11 cellular contexts compared by ENCODE assay signal in the genomic region with DNA sequence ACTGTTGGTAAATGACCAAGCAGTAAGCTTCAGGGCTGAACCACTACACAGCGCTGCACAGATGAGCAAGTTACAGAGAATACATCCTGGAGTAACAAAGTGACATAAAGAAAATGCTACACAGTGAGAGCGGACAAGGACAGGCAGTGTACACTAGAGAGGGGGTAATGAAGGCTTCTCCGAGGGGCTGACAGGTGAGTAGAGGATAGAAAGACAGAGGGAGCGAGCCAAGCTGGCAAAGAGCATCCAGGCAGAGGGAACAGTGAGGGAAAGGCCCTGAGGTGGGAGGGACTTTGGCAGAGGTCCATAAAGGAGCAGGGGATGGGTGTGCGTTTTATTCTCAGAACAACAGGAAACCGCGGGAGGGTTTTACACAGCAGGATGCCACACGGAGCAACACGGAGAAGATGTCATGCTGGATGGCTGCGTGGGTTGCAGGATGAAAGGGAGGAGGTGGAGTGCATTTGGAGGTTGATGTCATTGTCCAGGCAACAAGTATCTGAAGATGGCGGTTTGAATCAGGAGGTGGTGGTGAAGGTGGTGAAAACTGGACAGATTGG. TPM values are rescaled to one million over a fixed set of nuclear protein-coding genes. Genes with fewer than 3 reads are reported as not detected.
DNase-seq lines count a peak whose midpoint lies in the region; ATAC-seq and TF ChIP-seq lines count a peak whose summit lies in the region.
"Had no signal": no experiment of that assay in that cellular context is flagged by ENCODE, and none has a peak within 500 bp of the region (broad histone marks: within the 10 kb centered on the region; RNA-seq: fewer than 3 reads in every experiment).

No MANE protein-coding gene starts in this region.

- H3K4me3 ChIP-seq in CD4-positive, CD25-positive, alpha-beta regulatory T cell (ENCODE audit: low read depth, low read length), result peak overlapping the region; percentile 1
- H3K4me3 ChIP-seq in GM23338, result no peak overlapping the region
- H3K4me3 ChIP-seq: HAP-1 had no signal

- H3K79me2 ChIP-seq in GM23338 (replicated peaks; ENCODE audit: insufficient read depth), result no peaks in the 10 kb centered on the region

- H3K36me3 ChIP-seq in CD4-positive, CD25-positive, alpha-beta regulatory T cell (ENCODE audit: control insufficient read depth, insufficient read depth, low read length), result no peaks in the 10 kb centered on the region
- no peaks in the 10 kb centered on the region for H3K36me3 ChIP-seq in GM23338 (ENCODE audit: insufficient read depth)
- H3K36me3 ChIP-seq: HAP-1 had no signal

- no peaks in the 10 kb centered on the region; the same call in 1 of the 2 replicates for H3K9me2 ChIP-seq in GM23338 (ENCODE audit: insufficient read depth)

- CTCF ChIA-PET in T-cell (lab: Charles Lee), result interaction anchor here (0.6 to 1.2 kb wide), 3 partner anchors 13 to 316 kb away, joined by 4 to 5 read pairs (median 5); a partner anchor contains a TSS

- H3K9me3 Mint-ChIP-seq in CD4-positive, CD25-positive, alpha-beta regulatory T cell, result peaks cover 0 to 2% (median 0%) of the 10 kb centered on the region in 7 donors
- peaks cover 0 to 2% (median 0%) of the 10 kb centered on the region in 3 donors for H3K9me3 Mint-ChIP-seq in T-cell
- peaks cover 1% of the 10 kb centered on the region for H3K9me3 Mint-ChIP-seq in neural crest cell
- H3K9me3 Mint-ChIP-seq in GM23338, result no peaks in the 10 kb centered on the region; the same call in 2 of the 3 replicates
- H3K9me3 Mint-ChIP-seq: dendritic cell treated with granulocyte-macrophage colony-stimulating factor and Interleukin-4, amounts not matched to agents 40 ng/mL and 50 ng/mL, for 4 days had no signal

- H3K4me2 ChIP-seq in GM23338, result no peak overlapping the region

- no peaks in the 10 kb centered on the region for H3K9me3 ChIP-seq in CD4-positive, CD25-positive, alpha-beta regulatory T cell (ENCODE audit: control insufficient read depth in 2 of 2, low read length in 2 of 2)
- H3K9me3 ChIP-seq: HAP-1 had no signal

- H3K27ac Mint-ChIP-seq in CD4-positive, CD25-positive, alpha-beta regulatory T cell, result peak overlapping the region; percentile 90 to 96 (median 93)
- H3K27ac Mint-ChIP-seq in T-cell (peak overlapping the region; percentile 95 to 98), neural crest cell (ENCODE audit: unreplicated experiment) (peak overlapping the region; percentile 23), GM23338 (no peak overlapping the region)
- H3K27ac Mint-ChIP-seq: dendritic cell treated with granulocyte-macrophage colony-stimulating factor and Interleukin-4, amounts not matched to agents 40 ng/mL and 50 ng/mL, for 4 days; stimulated activated naive B cell treated with anti-CD40 and anti-IgM and Interleukin-4, amounts not matched to agents 10 μg/mL and 1 μg/mL and 100 μg/mL, for 72 hours had no signal

- peaks cover 3% of the 10 kb centered on the region for H3K27me3 ChIP-seq in CD4-positive, CD25-positive, alpha-beta regulatory T cell (ENCODE audit: control insufficient read depth, insufficient read depth, low read length)
- H3K27me3 ChIP-seq in GM23338 (ENCODE audit: insufficient read depth), result no peaks in the 10 kb centered on the region

- ATAC-seq in CD4-positive, CD25-positive, alpha-beta regulatory T cell (ENCODE audit: low read depth in 2 of 2), result peak; percentile 53 to 68
- peak; percentile 86 to 92 (median 88) for ATAC-seq in T-cell (replicated peaks in 1 of 4)
- no peak for ATAC-seq in GM23338
- ATAC-seq: stimulated activated naive B cell treated with anti-CD40 and anti-IgM and Interleukin-4, amounts not matched to agents 10 μg/mL and 1 μg/mL and 100 μg/mL, for 72 hours had no signal

- H2AFZ ChIP-seq in GM23338, result no peak overlapping the region

- H3K4me1 Mint-ChIP-seq in CD4-positive, CD25-positive, alpha-beta regulatory T cell, result peaks cover 0 to 48% (median 18%) of the 10 kb centered on the region in 4 donors
- H3K4me1 Mint-ChIP-seq in T-cell, result peaks cover 54 to 73% (median 72%) of the 10 kb centered on the region in 3 donors
- H3K4me1 Mint-ChIP-seq in neural crest cell, result peaks cover 57% of the 10 kb centered on the region
- H3K4me1 Mint-ChIP-seq in GM23338, result peaks cover 14% of the 10 kb centered on the region; the same call in 2 of the 3 replicates
- H3K4me1 Mint-ChIP-seq: stimulated activated naive B cell treated with anti-CD40 and anti-IgM and Interleukin-4, amounts not matched to agents 10 μg/mL and 1 μg/mL and 100 μg/mL, for 72 hours had no signal

- peak overlapping the region; percentile 1 to 82 (median 65) for H3K4me3 Mint-ChIP-seq in CD4-positive, CD25-positive, alpha-beta regulatory T cell
- H3K4me3 Mint-ChIP-seq in T-cell, result peak overlapping the region; percentile 67 to 75 (median 70)
- no peak overlapping the region for H3K4me3 Mint-ChIP-seq in neural crest cell
- H3K4me3 Mint-ChIP-seq in GM23338, result no peak overlapping the region
- H3K4me3 Mint-ChIP-seq: dendritic cell treated with granulocyte-macrophage colony-stimulating factor and Interleukin-4, amounts not matched to agents 40 ng/mL and 50 ng/mL, for 4 days; stimulated activated naive B cell treated with anti-CD40 and anti-IgM and Interleukin-4, amounts not matched to agents 10 μg/mL and 1 μg/mL and 100 μg/mL, for 72 hours had no signal

- peak overlapping the region; percentile 30 for H3K27ac ChIP-seq in CD4-positive, CD25-positive, alpha-beta regulatory T cell (ENCODE audit: insufficient read depth, low read length, poor library complexity, severe bottlenecking)
- H3K27ac ChIP-seq in GM23338 (ENCODE audit: low read depth), result no peak overlapping the region

- POLR2A ChIA-PET in T-cell (lab: Charles Lee), result interaction anchor here in 1 of 2 donors (1.0 kb wide), 1 partner anchor 12 kb away, joined by 5 read pairs; no protein-coding TSS in a partner anchor

- no peaks in the 10 kb centered on the region for H3K36me3 Mint-ChIP-seq in CD4-positive, CD25-positive, alpha-beta regulatory T cell
- H3K36me3 Mint-ChIP-seq in T-cell (peaks cover 12% of the 10 kb centered on the region), neural crest cell (ENCODE audit: low read depth) (peaks cover 5% of the 10 kb centered on the region), GM23338 (ENCODE audit: low read depth) (no peaks in the 10 kb centered on the region)
- H3K36me3 Mint-ChIP-seq: stimulated activated naive B cell treated with anti-CD40 and anti-IgM and Interleukin-4, amounts not matched to agents 10 μg/mL and 1 μg/mL and 100 μg/mL, for 72 hours had no signal

- H4K20me1 ChIP-seq in GM23338 (replicated peaks; ENCODE audit: insufficient read depth), result no peaks in the 10 kb centered on the region

- no peaks in the 10 kb centered on the region for H3F3A ChIP-seq in GM23338 (replicated peaks; ENCODE audit: low read depth)

- H3K27me3 Mint-ChIP-seq in CD4-positive, CD25-positive, alpha-beta regulatory T cell, result no peaks in the 10 kb centered on the region
- H3K27me3 Mint-ChIP-seq in T-cell, result no peaks in the 10 kb centered on the region
- peaks cover 17% of the 10 kb centered on the region for H3K27me3 Mint-ChIP-seq in neural crest cell (ENCODE audit: low read depth)
- peaks cover 14% of the 10 kb centered on the region for H3K27me3 Mint-ChIP-seq in GM23338 (ENCODE audit: insufficient read depth, low read depth, poor library complexity)

- no peak for TF ChIP-seq CTCF in neural crest cell (conservative IDR thresholded peaks at IDR 0.05)
- TF ChIP-seq CTCF in GM23338 (conservative IDR thresholded peaks at IDR 0.05; ENCODE audit: low read depth in 2 of 2), result no peak

- peaks cover 21% of the 10 kb centered on the region for H3K4me1 ChIP-seq in CD4-positive, CD25-positive, alpha-beta regulatory T cell (ENCODE audit: control insufficient read depth, insufficient read depth, low read length, poor library complexity, severe bottlenecking)
- no peaks in the 10 kb centered on the region for H3K4me1 ChIP-seq in GM23338 (ENCODE audit: insufficient read depth)

- DNase-seq in CD4-positive, CD25-positive, alpha-beta regulatory T cell, result peak in 2 of 3 donors; percentile 55 to 77
- DNase-seq in T-cell (peak; percentile 37 to 89 (median 76)), activated T-helper 1 cell treated with Interleukin-2 at 50 U/mL for 16 hours (ENCODE audit: low read depth) (peak; percentile 56), neural crest cell (ENCODE audit: low read depth, low spot score) (no peak), NCI-H526 treated with DMSO at 0.1 percent for 48 hours (lab: John Stamatoyannopoulos, UW) (no peak), DMS53 treated with DMSO at 0.1 percent for 48 hours (lab: John Stamatoyannopoulos, UW; ENCODE audit: unreplicated experiment) (no peak), NCI-H1694 treated with DMSO at 0.1 percent for 48 hours (lab: John Stamatoyannopoulos, UW) (no peak), GM23338 (ENCODE audit: low spot score) (no peak)
- DNase-seq: stimulated activated naive B cell treated with anti-CD40 and anti-IgM and Interleukin-4, amounts not matched to agents 10 μg/mL and 1 μg/mL and 100 μg/mL, for 72 hours had no signal

RNA-seq across cellular contexts. Expression of a gene that starts 13.4 kb away (rescaled TPM):
- total RNA-seq in CD4-positive, CD25-positive, alpha-beta regulatory T cell, result 2.5 TPM
- 1 to 10 TPM in 1 of 4 donors, under 1 TPM in 2, not detected in 1; 0.34 to 1.4 (median 0.87) TPM for polyA plus RNA-seq in CD4-positive, CD25-positive, alpha-beta regulatory T cell
- total RNA-seq in T-cell (10 to 100 TPM in 4 of 5 donors, 1 to 10 TPM in 1; 8.2 to 15.4 (median 11.7) TPM), neural crest cell (8.4 and 9.8 TPM in 2 replicates)
- total RNA-seq in GM23338 (2014; rRNA removed; shearing (Covaris generic)), result 0.04 TPM in 1 of 2 replicates, not detected in the other
- not detected in 2 replicates for polyA plus RNA-seq in GM23338 (2016; fragmentation: Nextera tagmentation; extraction: Ambion mirVana)

Comparison
In these comparisons a context has a peak if more than half of its experiments do, and no peak if none do; other contexts are left out.
1. DNase-seq: peak in CD4-positive, CD25-positive, alpha-beta regulatory T cell (2 of 3), T-cell (34 of 34) and activated T-helper 1 cell treated with Interleukin-2 at 50 U/mL for 16 hours (single experiment); none in neural crest cell (single experiment), NCI-H526 treated with DMSO at 0.1 percent for 48 hours (single experiment), DMS53 treated with DMSO at 0.1 percent for 48 hours (single experiment), NCI-H1694 treated with DMSO at 0.1 percent for 48 hours (single experiment) and GM23338 (single experiment).
2. H3K4me3 Mint-ChIP-seq: peak in CD4-positive, CD25-positive, alpha-beta regulatory T cell (4 of 4) and T-cell (3 of 3); none in neural crest cell (single experiment) and GM23338 (single experiment).